ENCODE assay signal across 28 cellular contexts in genomic region chr6:40717411-40718057, GRCh38.
"Had no signal": no experiment of that assay in that cellular context is flagged by ENCODE, and none has a peak within 500 bp of the region (broad histone marks: within the 10 kb centered on the region; RNA-seq: fewer than 3 reads in every experiment).

No MANE protein-coding gene starts in this region.

- H3K27ac ChIP-seq: body of pancreas had no signal

- DNase-seq: activated CD4-positive, alpha-beta T cell treated with anti-CD3 and anti-CD28 coated beads for 48 hours; activated CD4-positive, alpha-beta T cell treated with anti-CD3 and anti-CD28 coated beads, Interleukin-2, amount 50 U/mL, for 4 hours; activated CD4-positive, CD25-positive, alpha-beta regulatory T cell treated with anti-CD3 and anti-CD28 coated beads, Interleukin-2, amount 50 U/mL, for 72 hours; activated CD8-positive, alpha-beta memory T cell treated with anti-CD3 and anti-CD28 coated beads, Interleukin-2, amount 50 U/mL, for 48 hours; activated CD8-positive, alpha-beta T cell treated with anti-CD3 and anti-CD28 coated beads, Interleukin-2, amount 10 ng/mL, durations not matched to agents 7 days and 5 days; activated effector memory CD4-positive, alpha-beta T cell treated with Interleukin-2 at 50 U/mL for 16 hours; activated naive CD4-positive, alpha-beta T cell; activated T-cell treated with anti-CD3 and anti-CD28 coated beads, Interleukin-2, amount 50 U/mL, for 1 hour; aorta; body of pancreas; central memory CD4-positive, alpha-beta T cell; KBM-7; NCI-H1092; NCI-H1417 treated with DMSO at 0.1 percent for 48 hours; NCI-H1694; NCI-H2029; NCI-H2107; NCI-H2171 treated with DMSO at 0.1 percent for 48 hours; NCI-H226; NCI-H510A; NCI-H526 treated with DMSO at 0.1 percent for 48 hours; NCI-H82; OCI-M1; SHP77 had no signal

- H3K27me3 ChIP-seq: body of pancreas had no signal

- H3K9me3 ChIP-seq: body of pancreas had no signal

- H3K36me3 Mint-ChIP-seq: activated naive CD4-positive, alpha-beta T cell treated with anti-CD3 and anti-CD28 coated beads, Interleukin-2, amount 50 U/mL, for 24 hours had no signal

- H3K27me3 Mint-ChIP-seq: activated naive CD4-positive, alpha-beta T cell treated with anti-CD3 and anti-CD28 coated beads, Interleukin-2, amount 50 U/mL, for 24 hours had no signal

- H3K4me3 ChIP-seq: body of pancreas had no signal

- ATAC-seq: activated CD8-positive, alpha-beta T cell treated with anti-CD3 and anti-CD28 coated beads, Interleukin-2, amount 10 ng/mL, durations not matched to agents 7 days and 5 days; body of pancreas; Panc1 had no signal

- H3K9me3 Mint-ChIP-seq: activated naive CD4-positive, alpha-beta T cell treated with anti-CD3 and anti-CD28 coated beads, Interleukin-2, amount 50 U/mL, for 24 hours; activated T-helper 1 cell treated with anti-CD3 and anti-CD28 coated beads, Interleukin-12 subunit alpha, Interleukin-12 subunit beta, Interleukin-2, Interleukin-4 antibody, amounts not matched to agents 30 ng/mL and 10 ng/mL and 1 ng/mL, durations not matched to agents 14 hours and 24 hours and 36 hours; T-helper 1 cell treated with Interleukin-12 subunit alpha and Interleukin-12 subunit beta and Interleukin-4 antibody, amounts not matched to agents 30 μg/mL and 1 μg/mL, for 36 hours had no signal

- H3K4me1 ChIP-seq: body of pancreas had no signal

- H3K4me3 Mint-ChIP-seq: activated CD8-positive, alpha-beta T cell treated with anti-CD3 and anti-CD28 coated beads, Interleukin-2, amount 10 ng/mL, durations not matched to agents 7 days and 5 days; activated naive CD4-positive, alpha-beta T cell treated with anti-CD3 and anti-CD28 coated beads, Interleukin-2, amount 50 U/mL, for 24 hours; activated T-helper 1 cell treated with anti-CD3 and anti-CD28 coated beads, Interleukin-12 subunit alpha, Interleukin-12 subunit beta, Interleukin-2, Interleukin-4 antibody, amounts not matched to agents 30 ng/mL and 10 ng/mL and 1 ng/mL, durations not matched to agents 14 hours and 24 hours and 36 hours; T-helper 1 cell treated with Interleukin-12 subunit alpha and Interleukin-12 subunit beta and Interleukin-4 antibody, amounts not matched to agents 30 μg/mL and 1 μg/mL, for 36 hours had no signal

- H3K27ac Mint-ChIP-seq: activated CD8-positive, alpha-beta T cell treated with anti-CD3 and anti-CD28 coated beads, Interleukin-2, amount 10 ng/mL, durations not matched to agents 7 days and 5 days; activated naive CD4-positive, alpha-beta T cell treated with anti-CD3 and anti-CD28 coated beads, Interleukin-2, amount 50 U/mL, for 24 hours; activated T-helper 1 cell treated with anti-CD3 and anti-CD28 coated beads, Interleukin-12 subunit alpha, Interleukin-12 subunit beta, Interleukin-2, Interleukin-4 antibody, amounts not matched to agents 30 ng/mL and 10 ng/mL and 1 ng/mL, durations not matched to agents 14 hours and 24 hours and 36 hours; T-helper 1 cell treated with Interleukin-12 subunit alpha and Interleukin-12 subunit beta and Interleukin-4 antibody, amounts not matched to agents 30 μg/mL and 1 μg/mL, for 36 hours had no signal
